In the genomic region with DNA sequence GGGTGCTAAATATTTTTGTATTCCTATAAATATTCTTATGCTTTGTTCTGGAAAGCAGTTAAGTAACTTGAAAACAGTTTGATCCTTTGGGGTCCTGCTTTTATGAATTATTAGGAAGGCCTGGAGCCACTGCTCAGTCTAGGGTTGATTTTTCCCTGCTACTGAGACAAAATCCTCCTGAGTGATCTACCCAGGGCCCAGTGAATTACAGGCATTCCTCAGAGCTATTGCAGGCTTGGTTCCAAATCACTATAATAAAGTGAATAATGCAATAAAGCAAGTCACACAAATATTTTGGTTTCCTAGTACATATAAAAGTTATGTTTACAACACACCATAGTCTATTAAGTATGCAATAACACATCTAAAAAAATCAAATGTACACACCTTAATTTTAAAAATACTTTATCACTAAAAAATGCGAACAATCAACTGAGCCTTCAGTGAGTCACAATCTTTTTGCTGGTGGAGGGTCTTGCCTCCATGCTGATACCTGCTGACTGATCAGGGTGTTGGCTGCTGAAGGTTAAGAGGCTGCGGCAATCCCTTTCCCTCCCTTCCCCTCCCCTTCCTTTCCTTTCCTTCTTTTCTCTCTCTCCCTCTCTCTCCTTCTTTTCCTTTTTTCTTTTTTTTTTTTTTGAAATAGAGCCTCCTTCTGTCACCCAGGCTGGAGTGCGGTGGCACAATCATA, we compare ENCODE assay signal across 18 cellular contexts. TPM values are rescaled to one million over a fixed set of nuclear protein-coding genes. Genes with fewer than 3 reads are reported as not detected.
DNase-seq lines count a peak whose midpoint lies in the region; ATAC-seq and TF ChIP-seq lines count a peak whose summit lies in the region.
"Had no signal": no experiment of that assay in that cellular context is flagged by ENCODE, and none has a peak within 500 bp of the region (broad histone marks: within the 10 kb centered on the region; RNA-seq: fewer than 3 reads in every experiment).

No MANE protein-coding gene starts in this region.

- intact Hi-C loops in stomach (cut with DNase I; ENCODE audit: low total_unique reads), result no loop called here

- DNase-seq in AG20443 (ENCODE audit: low spot score), result peak; percentile 26
- DNase-seq in GM04503 (ENCODE audit: low read depth), result peak; percentile 33
- DNase-seq in fibroblast of villous mesenchyme (ENCODE audit: low read depth), result peak; percentile 7
- no peak for DNase-seq in activated T-cell treated with anti-CD3 and anti-CD28 coated beads, Interleukin-2, amount 50 U/mL, for 48 hours
- no peak for DNase-seq in stomach
- no peak for DNase-seq in activated T-cell treated with anti-CD3 and anti-CD28 coated beads, Interleukin-2, amount 50 U/mL, for 72 hours
- DNase-seq: C1 segment of cervical spinal cord; CD4-positive, alpha-beta T cell; DMS153; DMS79 treated with DMSO at 0.1 percent for 48 hours; GDM1; GM23248; Kasumi-1; KBM-7 had no signal

- WGBS in stomach, 5 donors, result 96 to 100% (median 98%) methylated on average over 3 of the region's 3 CpGs

- no peak overlapping the region for H3K27ac Mint-ChIP-seq in activated T-cell treated with anti-CD3 and anti-CD28 coated beads, Interleukin-2, amount 50 U/mL, for 72 hours
- H3K27ac Mint-ChIP-seq: CD4-positive, alpha-beta T cell had no signal

- no peaks in the 10 kb centered on the region for H3K4me1 ChIP-seq in stomach

- H3K4me3 ChIP-seq in fibroblast of villous mesenchyme (ENCODE audit: low read depth, low read length) (no peak overlapping the region), stomach (no peak overlapping the region)
- H3K4me3 ChIP-seq: GM12878, GM23248 had no signal

- no peaks in the 10 kb centered on the region for H3K27me3 ChIP-seq in stomach

- no peaks in the 10 kb centered on the region for H3K9me3 Mint-ChIP-seq in activated T-cell treated with anti-CD3 and anti-CD28 coated beads, Interleukin-2, amount 50 U/mL, for 72 hours
- H3K9me3 Mint-ChIP-seq: CD4-positive, alpha-beta T cell had no signal

- no peaks in the 10 kb centered on the region for H3K27me3 Mint-ChIP-seq in activated T-cell treated with anti-CD3 and anti-CD28 coated beads, Interleukin-2, amount 50 U/mL, for 72 hours (ENCODE audit: low read depth)
- H3K27me3 Mint-ChIP-seq: CD4-positive, alpha-beta T cell had no signal

- TF ChIP-seq CTCF in VCaP (conservative IDR thresholded peaks at IDR 0.05), result no peak
- no peak for TF ChIP-seq CTCF in fibroblast of villous mesenchyme (IDR thresholded peaks at IDR 0.05; ENCODE audit: insufficient read depth, low read depth, low read length)
- TF ChIP-seq CTCF in stomach (IDR thresholded peaks at IDR 0.05), result no peak

- TF ChIP-seq POLR2A in stomach (IDR thresholded peaks at IDR 0.05), result no peak

- H3K27ac ChIP-seq in VCaP, result peak overlapping the region; percentile 9; the same call in 1 of the 2 replicates
- H3K27ac ChIP-seq in stomach, result no peak overlapping the region
- H3K27ac ChIP-seq: GM23248, HL-60 had no signal

- no peaks in the 10 kb centered on the region for H3K9me3 ChIP-seq in stomach

- TF ChIP-seq EP300 in stomach (IDR thresholded peaks at IDR 0.05), result no peak

- peaks cover 0 to 72% (median 69%) of the 10 kb centered on the region in 4 donors for H3K36me3 ChIP-seq in stomach

- no peaks in the 10 kb centered on the region for H3K36me3 Mint-ChIP-seq in activated T-cell treated with anti-CD3 and anti-CD28 coated beads, Interleukin-2, amount 50 U/mL, for 72 hours (ENCODE audit: insufficient read depth in 2 of 2)

- peaks cover 6% of the 10 kb centered on the region for H3K4me1 Mint-ChIP-seq in activated T-cell treated with anti-CD3 and anti-CD28 coated beads, Interleukin-2, amount 50 U/mL, for 72 hours (ENCODE audit: low read depth)

- ATAC-seq in GM21447 (IDR thresholded peaks at IDR 0.05; ENCODE audit: unreplicated experiment), result no peak
- ATAC-seq in activated T-cell treated with anti-CD3 and anti-CD28 coated beads, Interleukin-2, amount 50 U/mL, for 72 hours (replicated peaks in 1 of 2), result no peak
- ATAC-seq: GM12878 had no signal

- no peak overlapping the region for H3K4me3 Mint-ChIP-seq in activated T-cell treated with anti-CD3 and anti-CD28 coated beads, Interleukin-2, amount 50 U/mL, for 72 hours
- H3K4me3 Mint-ChIP-seq: CD4-positive, alpha-beta T cell had no signal

RNA-seq across cellular contexts. Expression of a gene that starts 43.0 kb away (rescaled TPM):
- total RNA-seq in fibroblast of villous mesenchyme (13.2 and 20.3 TPM in 2 replicates), stomach (10 to 100 TPM in 4 of 5 donors, 1 to 10 TPM in 1; 1.2 to 23.7 (median 17.9) TPM)
- polyA plus RNA-seq in stomach, result 1 to 10 TPM; 3.4 to 4.1 (median 3.6) TPM
- 1 to 10 TPM; 3.6 to 3.7 TPM for total RNA-seq in activated T-cell treated with anti-CD3 and anti-CD28 coated beads, Interleukin-2, amount 50 U/mL, for 72 hours

Comparison
In these comparisons a context has a peak if more than half of its experiments do, and no peak if none do; other contexts are left out.
1. DNase-seq: peak in AG20443 (single experiment), GM04503 (single experiment) and fibroblast of villous mesenchyme (single experiment); none in activated T-cell treated with anti-CD3 and anti-CD28 coated beads, Interleukin-2, amount 50 U/mL, for 48 hours (0 of 2), stomach (single experiment) and activated T-cell treated with anti-CD3 and anti-CD28 coated beads, Interleukin-2, amount 50 U/mL, for 72 hours (0 of 2).